Comparison of ENCODE assay signal across 1 cellular context in the genomic region with DNA sequence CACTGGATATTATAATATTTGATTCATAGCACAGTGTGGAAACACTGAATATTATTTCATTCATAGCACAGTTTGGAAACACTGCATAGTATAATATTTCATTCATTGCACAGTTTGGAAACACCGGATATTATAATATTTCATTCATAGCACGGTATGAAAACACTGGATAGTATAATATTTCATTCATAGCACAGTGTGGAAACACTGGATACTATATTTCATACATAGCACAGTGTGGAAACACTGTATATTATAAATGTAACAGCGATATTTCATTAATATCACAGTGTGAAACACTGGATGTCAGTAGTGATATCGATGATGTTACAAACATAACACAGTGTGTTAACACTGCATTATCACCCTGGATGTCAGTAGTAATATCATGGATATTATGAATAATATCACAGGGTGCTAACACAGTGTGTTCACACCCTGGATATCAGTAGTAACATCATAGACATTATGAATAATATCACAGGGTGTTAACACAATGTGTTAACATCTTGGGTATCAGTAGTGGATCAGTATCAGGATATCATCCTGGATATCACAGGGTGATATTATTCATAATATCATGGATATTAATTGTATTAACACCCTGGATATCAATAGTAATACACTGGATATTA.
TF ChIP-seq lines count a peak whose summit lies in the region.

No MANE protein-coding gene starts in this region.

TF ChIP-seq in K562, 482 proteins besides CTCF, POLR2A, EP300 and RAD21:
- TF ChIP-seq ARID3A (IDR thresholded peaks at IDR 0.05; ENCODE audit: borderline replicate concordance, low read depth, low read length) (peak; percentile 4; the same call in 1 of the 2 replicates), SMAD4 (CRISPR knock-in tag; conservative IDR thresholded peaks at IDR 0.05) (no peak), JUN (IDR thresholded peaks at IDR 0.05; ENCODE audit: borderline replicate concordance, low read depth, low read length) (no peak), JUN (CRISPR knock-in tag; IDR thresholded peaks at IDR 0.05; ENCODE audit: borderline replicate concordance) (no peak), ZNF586 (CRISPR knock-in tag; conservative IDR thresholded peaks at IDR 0.05) (no peak)
